ENCODE assay signal across 8 cellular contexts in the genomic region with DNA sequence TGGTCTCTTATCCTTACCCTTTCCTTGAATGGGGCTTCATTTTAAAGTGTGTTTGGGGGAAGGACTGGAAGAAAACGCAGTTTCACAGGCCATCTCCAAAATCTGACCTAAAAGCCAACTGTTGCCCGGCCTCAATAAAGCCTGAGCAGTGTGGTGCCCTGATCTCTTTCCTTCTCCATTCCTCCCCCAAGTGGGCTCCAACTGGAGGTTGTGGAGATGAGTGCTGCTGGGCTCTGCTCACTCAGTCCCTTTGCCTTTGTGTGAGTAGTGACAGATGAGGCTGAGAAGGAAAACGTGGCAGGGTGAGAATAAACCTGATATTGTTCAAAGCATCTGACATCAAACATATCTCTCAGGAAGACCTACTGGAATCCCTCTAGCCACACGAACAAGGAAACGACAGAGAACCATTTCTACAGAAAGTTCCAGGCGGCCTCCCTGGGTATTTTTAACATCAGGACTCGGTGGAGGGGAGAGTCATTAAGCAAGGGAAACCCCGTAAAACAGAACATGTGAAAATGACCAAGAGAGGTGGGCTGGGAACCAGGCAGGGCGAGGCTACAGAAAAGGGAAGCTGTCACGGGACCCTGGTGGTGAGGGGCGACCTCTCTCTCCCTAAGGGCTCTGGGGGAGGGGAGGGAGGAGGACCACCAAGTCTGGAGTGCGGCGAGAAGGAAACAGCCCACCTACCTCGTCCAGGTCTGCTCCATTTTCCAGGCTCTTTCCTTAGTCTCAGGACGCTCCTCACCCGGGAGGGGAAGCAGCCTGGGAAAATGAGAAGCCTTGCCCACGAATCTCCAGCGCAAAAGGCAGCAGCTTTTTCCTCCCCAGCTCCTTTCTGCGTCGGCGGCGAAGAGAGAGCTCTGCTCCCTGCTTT. TPM values are rescaled to one million over a fixed set of nuclear protein-coding genes. Genes with fewer than 3 reads are reported as not detected.
DNase-seq lines count a peak whose midpoint lies in the region; ATAC-seq, FAIRE-seq and TF ChIP-seq lines count a peak whose summit lies in the region.
"Not testable (repeated sequence)": the region's sequence is repeated elsewhere in the genome, so short reads cannot be mapped to it uniquely, and the experiment has no call there.

No MANE protein-coding gene starts in this region.

- H3K27me3 ChIP-seq in CD8-positive, alpha-beta memory T cell (ENCODE audit: insufficient read depth, low read length, poor library complexity, severe bottlenecking); PC-9 (ENCODE audit: insufficient read depth, low read depth); bronchial epithelial cell (ENCODE audit: control insufficient read depth, insufficient read depth, low read length); heart left ventricle; psoas muscle (ENCODE audit: insufficient read depth in 3 of 3, low read length in 2 of 3); aorta (ENCODE audit: control insufficient read depth in 1 of 2, insufficient read depth in 2 of 2, low read length in 1 of 2): not testable (repeated sequence)

- intact Hi-C loops in PC-9 (cut with micrococcal nuclease; ENCODE audit: unreplicated experiment); heart left ventricle (cut with DNase I); mucosa of descending colon (cut with DNase I, micrococcal nuclease); psoas muscle (cut with DNase I); aorta (cut with DNase I): not testable (repeated sequence)

- H3K4me1 Mint-ChIP-seq in CD8-positive, alpha-beta memory T cell; activated T-cell treated with anti-CD3 and anti-CD28 coated beads, Interleukin-2, amount 50 U/mL, for 72 hours (ENCODE audit: low read depth): not testable (repeated sequence)

- H3K9me2 ChIP-seq in PC-9 (ENCODE audit: insufficient read depth) = not testable (repeated sequence)

- not testable (repeated sequence) for ATAC-seq in activated T-cell treated with anti-CD3 and anti-CD28 coated beads, Interleukin-2, amount 50 U/mL, for 72 hours (replicated peaks in 1 of 2)
- ATAC-seq in heart left ventricle (peak; percentile 55 to 72 (median 62)), mucosa of descending colon (peak; percentile 43), psoas muscle (peak; percentile 47 to 63 (median 63)), aorta (ENCODE audit: low FRiP score) (peak; percentile 73)

- H3K27ac Mint-ChIP-seq in CD8-positive, alpha-beta memory T cell = peak overlapping the region in 1 of 8 donors; percentile 66
- H3K27ac Mint-ChIP-seq in activated T-cell treated with anti-CD3 and anti-CD28 coated beads, Interleukin-2, amount 50 U/mL, for 72 hours = not testable (repeated sequence)

- H3K36me3 ChIP-seq in CD8-positive, alpha-beta memory T cell (ENCODE audit: insufficient read depth, low read length); PC-9 (ENCODE audit: low read depth); bronchial epithelial cell (ENCODE audit: control insufficient read depth, insufficient read depth, low read length); heart left ventricle; mucosa of descending colon (ENCODE audit: low read depth); psoas muscle (ENCODE audit: insufficient read depth in 1 of 2, low read depth in 1 of 2); aorta (ENCODE audit: control insufficient read depth in 1 of 2, insufficient read depth in 2 of 2, low read length in 1 of 2): not testable (repeated sequence)

- H3K9me3 Mint-ChIP-seq in CD8-positive, alpha-beta memory T cell; activated T-cell treated with anti-CD3 and anti-CD28 coated beads, Interleukin-2, amount 50 U/mL, for 72 hours: not testable (repeated sequence)

- not testable (repeated sequence) for H3K4me3 ChIP-seq in CD8-positive, alpha-beta memory T cell (ENCODE audit: low read length); mucosa of descending colon; aorta (ENCODE audit: low read length in 2 of 2)
- H3K4me3 ChIP-seq in PC-9 = peak overlapping the region; percentile 44; the same call in 1 of the 2 replicates
- H3K4me3 ChIP-seq in bronchial epithelial cell (ENCODE audit: low read depth, low read length) = peak overlapping the region; percentile 31
- peak overlapping the region in 8 of 12 donors; percentile 14 to 50 (median 41) for H3K4me3 ChIP-seq in heart left ventricle
- peak overlapping the region; percentile 62 for H3K4me3 ChIP-seq in psoas muscle

- H3K4me3 Mint-ChIP-seq in CD8-positive, alpha-beta memory T cell = peak overlapping the region; percentile 62 to 88 (median 82)
- H3K4me3 Mint-ChIP-seq in activated T-cell treated with anti-CD3 and anti-CD28 coated beads, Interleukin-2, amount 50 U/mL, for 72 hours = peak overlapping the region; percentile 81 to 91

- not testable (repeated sequence) for H3K79me2 ChIP-seq in PC-9 (ENCODE audit: low read depth)

- TF ChIP-seq CTCF in PC-9 (conservative IDR thresholded peaks at IDR 0.05); bronchial epithelial cell (IDR thresholded peaks at IDR 0.05; ENCODE audit: insufficient read depth, low read length, severe bottlenecking); heart left ventricle (IDR thresholded peaks at IDR 0.05); mucosa of descending colon (IDR thresholded peaks at IDR 0.05); psoas muscle (IDR thresholded peaks at IDR 0.05): not testable (repeated sequence)

- H3K27ac ChIP-seq in CD8-positive, alpha-beta memory T cell (ENCODE audit: low read depth, low read length); PC-9; aorta (ENCODE audit: low read depth in 1 of 2, low read length in 2 of 2): not testable (repeated sequence)
- H3K27ac ChIP-seq in heart left ventricle (peak overlapping the region in 2 of 12 donors; percentile 43 to 74), psoas muscle (peak overlapping the region; percentile 78)

- not testable (repeated sequence) for FAIRE-seq in bronchial epithelial cell (lab: Jason Lieb, UNC)

- POLR2A ChIA-PET in CD8-positive, alpha-beta memory T cell (lab: Charles Lee); PC-9 (lab: Charles Lee; ENCODE audit: unreplicated experiment): not testable (repeated sequence)

- not testable (repeated sequence) for H3F3A ChIP-seq in PC-9 (ENCODE audit: insufficient read depth, low read depth)

- H3K9me3 ChIP-seq in CD8-positive, alpha-beta memory T cell (ENCODE audit: low read length); PC-9 (ENCODE audit: insufficient read depth, low read depth); heart left ventricle; mucosa of descending colon; psoas muscle; aorta (ENCODE audit: control insufficient read depth, low read length): not testable (repeated sequence)

- not testable (repeated sequence) for H3K27me3 Mint-ChIP-seq in CD8-positive, alpha-beta memory T cell; activated T-cell treated with anti-CD3 and anti-CD28 coated beads, Interleukin-2, amount 50 U/mL, for 72 hours (ENCODE audit: low read depth)

- H4K20me1 ChIP-seq in PC-9 (ENCODE audit: insufficient read depth) = not testable (repeated sequence)

- peak overlapping the region; percentile 77 for H3K4me2 ChIP-seq in PC-9

- H3K4me1 ChIP-seq in CD8-positive, alpha-beta memory T cell (ENCODE audit: insufficient read depth, low read length); PC-9 (replicated peaks; ENCODE audit: insufficient read depth); heart left ventricle; mucosa of descending colon (ENCODE audit: low read depth); psoas muscle; aorta (ENCODE audit: control insufficient read depth in 1 of 2, insufficient read depth in 2 of 2, low read length in 2 of 2): not testable (repeated sequence)

- not testable (repeated sequence) for H2AFZ ChIP-seq in PC-9

- not testable (repeated sequence) for BruUV-seq in PC-9 (replicated peaks; lab: Mats Ljungman, UMichigan)

- 3 to 40% (median 11%) methylated on average over 1 to 6 of the region's 22 CpGs; no CpG with 5 or more reads in 1 of the 4 donors for WGBS in heart left ventricle, 4 donors
- 0 to 11% (median 8%) methylated on average over 1 to 8 of the region's 22 CpGs for WGBS in psoas muscle, 3 donors
- 8 to 12% methylated on average over 2 to 6 of the region's 22 CpGs for WGBS in aorta, 2 donors

- not testable (repeated sequence) for TF ChIP-seq POLR2A in heart left ventricle (IDR thresholded peaks at IDR 0.05)

- DNase-seq in CD8-positive, alpha-beta memory T cell; PC-9; activated T-cell treated with anti-CD3 and anti-CD28 coated beads, Interleukin-2, amount 50 U/mL, for 72 hours; bronchial epithelial cell (ENCODE audit: low read depth); heart left ventricle; psoas muscle; aorta: not testable (repeated sequence)
- DNase-seq in mucosa of descending colon = peak in 1 of 3 donors; percentile 7

- CTCF ChIA-PET in CD8-positive, alpha-beta memory T cell (lab: Charles Lee); PC-9 (lab: Charles Lee): not testable (repeated sequence)

- not testable (repeated sequence) for H3K36me3 Mint-ChIP-seq in CD8-positive, alpha-beta memory T cell; activated T-cell treated with anti-CD3 and anti-CD28 coated beads, Interleukin-2, amount 50 U/mL, for 72 hours (ENCODE audit: insufficient read depth in 2 of 2)

RNA-seq across cellular contexts. Expression of gene NBPF26, which starts 59.1 kb away (rescaled TPM):
- 10 to 100 TPM; 21.5 to 21.9 TPM for total RNA-seq in CD8-positive, alpha-beta memory T cell
- 6.4 TPM for polyA plus RNA-seq in CD8-positive, alpha-beta memory T cell
- total RNA-seq in PC-9 (2021) (28.2 and 28.4 TPM in 2 replicates), bronchial epithelial cell (19.2 and 46.6 TPM in 2 replicates), heart left ventricle (10 to 100 TPM in 4 of 9 donors, 1 to 10 TPM in 5; 3.5 to 35.9 (median 7.5) TPM), mucosa of descending colon (10 to 100 TPM in 2 of 3 donors, 1 to 10 TPM in 1; 8.0 to 31.3 (median 12.4) TPM), psoas muscle (10 to 100 TPM in 2 of 4 donors, 1 to 10 TPM in 2; 4.0 to 11.8 (median 9.5) TPM), aorta (10 to 100 TPM; 44.1 to 51.3 TPM)
- total RNA-seq in activated T-cell treated with anti-CD3 and anti-CD28 coated beads, Interleukin-2, amount 50 U/mL, for 72 hours = 10 to 100 TPM; 25.6 to 34.1 TPM
- polyA plus RNA-seq in heart left ventricle (1 to 10 TPM; 4.1 to 4.7 TPM), psoas muscle (1 to 10 TPM; 2.5 to 6.2 (median 3.2) TPM), aorta (10 to 100 TPM; 10.0 to 12.1 TPM)
